Comparison of ENCODE assay signal across 8 cellular contexts in the genomic region with DNA sequence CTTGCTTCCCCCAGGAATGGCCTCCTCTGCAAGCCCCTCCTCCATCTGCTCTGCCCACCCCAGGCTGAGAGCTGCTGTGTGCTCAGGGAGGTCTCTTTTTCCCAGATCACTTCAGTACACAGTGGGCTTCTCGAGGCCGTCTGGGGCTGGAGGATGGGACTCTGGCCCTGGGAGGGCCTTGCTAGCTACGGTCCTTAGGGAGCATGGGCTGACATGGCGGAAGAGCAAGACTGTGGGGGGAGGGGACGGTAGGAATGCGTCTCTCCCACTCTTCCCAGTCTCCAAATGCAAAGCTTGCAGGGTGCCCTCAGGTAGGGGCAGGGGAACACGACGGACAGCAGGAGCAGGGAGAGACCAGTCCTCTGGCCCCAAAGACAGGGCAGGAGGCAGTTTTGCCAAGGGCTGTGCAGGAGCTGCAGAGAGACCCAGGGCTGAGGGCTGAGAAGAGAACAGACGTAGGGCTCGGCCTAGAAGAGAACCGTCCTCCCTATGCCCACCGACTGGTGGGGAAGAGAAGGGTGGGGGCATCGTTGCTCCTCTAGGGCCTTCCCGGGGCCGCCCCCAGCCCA. TPM values are rescaled to one million over a fixed set of nuclear protein-coding genes. Genes with fewer than 3 reads are reported as not detected.
DNase-seq lines count a peak whose midpoint lies in the region; ATAC-seq, FAIRE-seq and TF ChIP-seq lines count a peak whose summit lies in the region.
"Not testable (repeated sequence)": the region's sequence is repeated elsewhere in the genome, so short reads cannot be mapped to it uniquely, and the experiment has no call there.

No MANE protein-coding gene starts in this region.

- not testable (repeated sequence) for TF ChIP-seq CTCF in A673 (conservative IDR thresholded peaks at IDR 0.05; ENCODE audit: low read depth, low read length); mammary epithelial cell (conservative IDR thresholded peaks at IDR 0.05 in 1 of 2, IDR thresholded peaks at IDR 0.05 in 1 of 2; ENCODE audit: extremely low read depth in 1 of 2, insufficient read depth in 1 of 2, low read depth in 1 of 2, low read length in 2 of 2); fibroblast of pulmonary artery (IDR thresholded peaks at IDR 0.05; ENCODE audit: low read length, missing control alignments); keratinocyte (optimal IDR thresholded peaks at IDR 0.05 in 1 of 3, IDR thresholded peaks at IDR 0.05 in 1 of 3, conservative IDR thresholded peaks at IDR 0.05 in 1 of 3; ENCODE audit: extremely low read depth in 1 of 3, insufficient read depth in 2 of 3, low read length in 3 of 3); neural crest cell (conservative IDR thresholded peaks at IDR 0.05)

- not testable (repeated sequence) for H3K36me3 ChIP-seq in A673 (ENCODE audit: insufficient read depth, low read length, poor library complexity, severe bottlenecking); HUES48 (ENCODE audit: control insufficient read depth, insufficient read depth, low read length); mammary epithelial cell (ENCODE audit: insufficient read depth, low read length); keratinocyte (ENCODE audit: control insufficient read depth in 2 of 2, extremely low read depth in 1 of 2, insufficient read depth in 2 of 2, low read length in 2 of 2)

- H2AFZ ChIP-seq in mammary epithelial cell (ENCODE audit: low read depth, low read length); keratinocyte (ENCODE audit: control insufficient read depth, low read length): not testable (repeated sequence)

- H3K4me1 ChIP-seq in A673 (ENCODE audit: insufficient read depth, low read length, poor library complexity, severe bottlenecking); HUES48 (ENCODE audit: control insufficient read depth, insufficient read depth, low read length); mammary epithelial cell (ENCODE audit: insufficient read depth, low read length); keratinocyte (ENCODE audit: control insufficient read depth, extremely low read depth, insufficient read depth, low read length): not testable (repeated sequence)

- peak overlapping the region; percentile 48 for H3K4me3 Mint-ChIP-seq in activated T-cell treated with anti-CD3 and anti-CD28 coated beads, Interleukin-2, amount 50 U/mL, for 4 hours
- H3K4me3 Mint-ChIP-seq in neural crest cell, result peak overlapping the region; percentile 88

- H3K4me2 ChIP-seq in mammary epithelial cell (ENCODE audit: insufficient read depth, low read depth, low read length), result peak overlapping the region; percentile 88
- H3K4me2 ChIP-seq in keratinocyte (ENCODE audit: control insufficient read depth, extremely low read depth, insufficient read depth, low read depth, low read length), result peak overlapping the region; percentile 54

- H3K4me1 Mint-ChIP-seq in activated T-cell treated with anti-CD3 and anti-CD28 coated beads, Interleukin-2, amount 50 U/mL, for 4 hours (ENCODE audit: low read depth), result not testable (repeated sequence)
- H3K4me1 Mint-ChIP-seq in neural crest cell, result peaks cover 18% of the 10 kb centered on the region

- not testable (repeated sequence) for H3K27ac ChIP-seq in A673 (ENCODE audit: low read depth, low read length, poor library complexity, severe bottlenecking); HUES48 (ENCODE audit: low read depth, low read length); mammary epithelial cell (ENCODE audit: insufficient read depth, low read depth, low read length); keratinocyte (ENCODE audit: control insufficient read depth, insufficient read depth, low read length); skin epidermis

- not testable (repeated sequence) for H3K27me3 Mint-ChIP-seq in activated T-cell treated with anti-CD3 and anti-CD28 coated beads, Interleukin-2, amount 50 U/mL, for 4 hours (ENCODE audit: low read depth)
- peaks cover 18% of the 10 kb centered on the region for H3K27me3 Mint-ChIP-seq in neural crest cell (ENCODE audit: low read depth)

- H3K9me3 ChIP-seq in A673 (ENCODE audit: low read depth, low read length, poor library complexity, severe bottlenecking); HUES48 (ENCODE audit: control insufficient read depth, insufficient read depth, low read length); mammary epithelial cell (replicated peaks; ENCODE audit: insufficient read depth, low read length); keratinocyte (ENCODE audit: control insufficient read depth, low read depth, low read length): not testable (repeated sequence)

- not testable (repeated sequence) for H3K27ac Mint-ChIP-seq in neural crest cell (ENCODE audit: unreplicated experiment)

- not testable (repeated sequence) for ATAC-seq in activated T-cell treated with anti-CD3 and anti-CD28 coated beads, Interleukin-2, amount 50 U/mL, for 4 hours

- not testable (repeated sequence) for H3K9me3 Mint-ChIP-seq in activated T-cell treated with anti-CD3 and anti-CD28 coated beads, Interleukin-2, amount 50 U/mL, for 4 hours; neural crest cell

- H3K4me3 ChIP-seq in A673 (ENCODE audit: low read depth, low read length, poor library complexity, severe bottlenecking), result peak overlapping the region; percentile 48
- H3K4me3 ChIP-seq in HUES48 (ENCODE audit: low read depth, low read length), result peak overlapping the region; percentile 66
- H3K4me3 ChIP-seq in mammary epithelial cell (replicated peaks in 1 of 3; ENCODE audit: insufficient read depth in 1 of 3, low read depth in 2 of 3, low read length in 3 of 3), result peak overlapping the region in 1 of 3 experiments; percentile 53
- H3K4me3 ChIP-seq in fibroblast of pulmonary artery (replicated peaks; ENCODE audit: low read depth, low read length), result peak overlapping the region; percentile 57
- H3K4me3 ChIP-seq in keratinocyte (ENCODE audit: control insufficient read depth in 2 of 3, extremely low read depth in 1 of 3, insufficient read depth in 2 of 3, low read depth in 1 of 3, low read length in 3 of 3), result peak overlapping the region in 1 of 3 experiments; percentile 41
- peak overlapping the region in 6 of 7 experiments; percentile 38 to 58 (median 48) for H3K4me3 ChIP-seq in skin epidermis

- dilution Hi-C loops in mammary epithelial cell (cut with HindIII; ENCODE audit: low sequenced_read_pairs); keratinocyte (cut with MboI; ENCODE audit: extremely low pct_ligation_motif_present, low sequenced_read_pairs): not testable (repeated sequence)

- in situ Hi-C loops in mammary epithelial cell (cut with MboI; ENCODE audit: low sequenced_read_pairs in 2 of 2), result not testable (repeated sequence)

- not testable (repeated sequence) for H4K20me1 ChIP-seq in mammary epithelial cell (ENCODE audit: insufficient read depth, low read length); keratinocyte (ENCODE audit: control insufficient read depth, extremely low read depth, insufficient read depth, low read length)

- H3K9ac ChIP-seq in HUES48 (ENCODE audit: low read depth, low read length); mammary epithelial cell (ENCODE audit: insufficient read depth, low read length); keratinocyte (ENCODE audit: control insufficient read depth, extremely low read depth, insufficient read depth, low read length): not testable (repeated sequence)

- 50% methylated on average over 8 of the region's 15 CpGs for WGBS in mammary epithelial cell (ENCODE audit: low coverage, missing lambda C conversion rate)

- CTCF ChIA-PET in A673 (lab: Charles Lee); mammary epithelial cell (lab: Charles Lee; ENCODE audit: low non-redundant PET): not testable (repeated sequence)

- POLR2A ChIA-PET in A673 (lab: Charles Lee; ENCODE audit: low non-redundant PET), result not testable (repeated sequence)

- BruUV-seq in A673 (replicated peaks; lab: Mats Ljungman, UMichigan); mammary epithelial cell (replicated peaks; lab: Mats Ljungman, UMichigan): not testable (repeated sequence)

- intact Hi-C loops in A673 (cut with micrococcal nuclease; ENCODE audit: unreplicated experiment); mammary epithelial cell (cut with micrococcal nuclease): not testable (repeated sequence)

- H3K79me2 ChIP-seq in mammary epithelial cell (ENCODE audit: insufficient read depth, low read length); keratinocyte (ENCODE audit: control insufficient read depth, insufficient read depth, low read length): not testable (repeated sequence)

- not testable (repeated sequence) for H3K36me3 Mint-ChIP-seq in activated T-cell treated with anti-CD3 and anti-CD28 coated beads, Interleukin-2, amount 50 U/mL, for 4 hours (ENCODE audit: insufficient read depth); neural crest cell (ENCODE audit: low read depth)

- not testable (repeated sequence) for H3K27me3 ChIP-seq in A673 (replicated peaks; ENCODE audit: insufficient read depth, low read depth, low read length, poor library complexity); mammary epithelial cell (ENCODE audit: insufficient read depth, low read length); keratinocyte (ENCODE audit: control insufficient read depth, extremely low read depth, insufficient read depth, low read length)
- H3K27me3 ChIP-seq in HUES48 (ENCODE audit: control insufficient read depth, insufficient read depth, low read length), result peaks cover 14% of the 10 kb centered on the region

- not testable (repeated sequence) for FAIRE-seq in keratinocyte (lab: Jason Lieb, UNC)

- not testable (repeated sequence) for H3K9me1 ChIP-seq in keratinocyte (ENCODE audit: control insufficient read depth, extremely low read depth, insufficient read depth, low read length)

- DNase-seq in A673 (ENCODE audit: low spot score); activated T-cell treated with anti-CD3 and anti-CD28 coated beads, Interleukin-2, amount 50 U/mL, for 4 hours; mammary epithelial cell; fibroblast of pulmonary artery (ENCODE audit: low read depth); keratinocyte (ENCODE audit: low read depth, low spot score); neural crest cell (ENCODE audit: low read depth, low spot score): not testable (repeated sequence)

RNA-seq across cellular contexts. Expression of gene SMIM10L2B, which starts 1.3 kb away (rescaled TPM):
- total RNA-seq in A673 (2021) (0.32 and 0.74 TPM in 2 replicates), mammary epithelial cell (under 1 TPM; 0.83 to 0.89 TPM), neural crest cell (4.7 and 6.2 TPM in 2 replicates)
- under 1 TPM in 2 of 3 donors, not detected in 1; 0.08 to 0.14 TPM for total RNA-seq in activated T-cell treated with anti-CD3 and anti-CD28 coated beads, Interleukin-2, amount 50 U/mL, for 4 hours
- polyA plus RNA-seq in mammary epithelial cell (0.90 TPM), keratinocyte (0.41 to 0.76 TPM (median 0.67 TPM) in 3 replicates)
- polyA minus RNA-seq in mammary epithelial cell (1.2 TPM), keratinocyte (0.59 to 0.92 TPM (median 0.70 TPM) in 3 replicates)
- polyA plus RNA-seq in keratinocyte (2011; ENCODE audit: low read depth), result not detected
- 0.32 and 0.57 TPM in 2 replicates for polyA plus RNA-seq in keratinocyte (2011; cell fraction: cytosol; rRNA removed)
- polyA plus RNA-seq in keratinocyte (2011; cell fraction: nucleus; rRNA removed), result 0.36 and 0.59 TPM in 2 replicates
- 0.13 and 0.76 TPM in 2 replicates for polyA plus RNA-seq in keratinocyte (2012; ENCODE audit: low replicate concordance)
- polyA minus RNA-seq in keratinocyte (2011; cell fraction: cytosol; rRNA and poly(A)+ RNA removed), result 0.96 TPM
- polyA minus RNA-seq in keratinocyte (2011; cell fraction: nucleus; rRNA and poly(A)+ RNA removed), result 0.21 and 0.54 TPM in 2 replicates

RNA-seq across cellular contexts. Expression of gene ETDB, which starts 23.1 kb away (rescaled TPM):
- not detected in 2 replicates for total RNA-seq in A673 (2021)
- total RNA-seq in activated T-cell treated with anti-CD3 and anti-CD28 coated beads, Interleukin-2, amount 50 U/mL, for 4 hours, result not detected
- total RNA-seq in mammary epithelial cell, result not detected
- not detected for polyA plus RNA-seq in mammary epithelial cell
- not detected for polyA minus RNA-seq in mammary epithelial cell
- polyA plus RNA-seq in keratinocyte, result not detected in 3 replicates
- polyA plus RNA-seq in keratinocyte (2011; ENCODE audit: low read depth), result not detected
- polyA plus RNA-seq in keratinocyte (2011; cell fraction: cytosol; rRNA removed), result not detected in 2 replicates
- polyA plus RNA-seq in keratinocyte (2011; cell fraction: nucleus; rRNA removed), result not detected in 2 replicates
- polyA plus RNA-seq in keratinocyte (2012; ENCODE audit: low replicate concordance), result not detected in 2 replicates
- polyA minus RNA-seq in keratinocyte, result not detected in 3 replicates
- not detected for polyA minus RNA-seq in keratinocyte (2011; cell fraction: cytosol; rRNA and poly(A)+ RNA removed)
- polyA minus RNA-seq in keratinocyte (2011; cell fraction: nucleus; rRNA and poly(A)+ RNA removed), result not detected in 2 replicates
- not detected in 2 replicates for total RNA-seq in neural crest cell

RNA-seq across cellular contexts. Expression of gene RTL8A, which starts 45.3 kb away (rescaled TPM):
- total RNA-seq in A673 (2021), result 34.6 and 38.3 TPM in 2 replicates
- total RNA-seq in activated T-cell treated with anti-CD3 and anti-CD28 coated beads, Interleukin-2, amount 50 U/mL, for 4 hours, result 1 to 10 TPM; 3.9 to 6.0 (median 4.4) TPM
- total RNA-seq in mammary epithelial cell, result 10 to 100 TPM in 1 of 2 donors, 1 to 10 TPM in 1; 6.8 to 48.6 TPM
- 90.9 TPM for polyA plus RNA-seq in mammary epithelial cell
- 15.4 TPM for polyA minus RNA-seq in mammary epithelial cell
- polyA plus RNA-seq in keratinocyte, result 32.3 to 47.6 TPM (median 46.5 TPM) in 3 replicates
- polyA plus RNA-seq in keratinocyte (2011; ENCODE audit: low read depth), result 19.5 TPM
- polyA plus RNA-seq in keratinocyte (2011; cell fraction: cytosol; rRNA removed), result 56.0 and 65.1 TPM in 2 replicates
- 36.4 and 51.6 TPM in 2 replicates for polyA plus RNA-seq in keratinocyte (2011; cell fraction: nucleus; rRNA removed)
- 75.0 and 78.5 TPM in 2 replicates for polyA plus RNA-seq in keratinocyte (2012; ENCODE audit: low replicate concordance)
- 16.0 to 42.0 TPM (median 29.1 TPM) in 3 replicates for polyA minus RNA-seq in keratinocyte
- polyA minus RNA-seq in keratinocyte (2011; cell fraction: cytosol; rRNA and poly(A)+ RNA removed), result 27.6 TPM
- 6.6 and 7.9 TPM in 2 replicates for polyA minus RNA-seq in keratinocyte (2011; cell fraction: nucleus; rRNA and poly(A)+ RNA removed)
- total RNA-seq in neural crest cell, result 56.0 and 56.2 TPM in 2 replicates
